8 cellular contexts compared by ENCODE assay signal in genomic region chr2:85355073-85355410, GRCh38. TPM values are rescaled to one million over a fixed set of nuclear protein-coding genes. Genes with fewer than 3 reads are reported as not detected.
DNase-seq lines count a peak whose midpoint lies in the region; ATAC-seq and TF ChIP-seq lines count a peak whose summit lies in the region.

No MANE protein-coding gene starts in this region.

- H3K9me3 Mint-ChIP-seq in activated B cell treated with CpG ODN at 0.5 μM for 24 hours, result no peaks in the 10 kb centered on the region
- H3K9me3 Mint-ChIP-seq in stimulated activated naive CD8-positive, alpha-beta T cell treated with anti-CD3 and anti-CD28 coated beads, Interleukin-15, amount 100 ng/mL, for 72 hours, result no peaks in the 10 kb centered on the region

- no peak for TF ChIP-seq CTCF in activated B cell treated with CpG ODN at 0.5 μM for 24 hours (IDR thresholded peaks at IDR 0.05)

- intact Hi-C loops in activated B cell treated with CpG ODN at 0.5 μM for 24 hours (cut with micrococcal nuclease), result loop anchor here (2.0 kb wide), 1 partner anchor 198 kb away; no protein-coding TSS in a partner anchor

- H3K4me3 Mint-ChIP-seq in activated B cell treated with CpG ODN at 0.5 μM for 24 hours, result peak overlapping the region; percentile 100
- peak overlapping the region; percentile 96 to 99 for H3K4me3 Mint-ChIP-seq in stimulated activated naive CD8-positive, alpha-beta T cell treated with anti-CD3 and anti-CD28 coated beads, Interleukin-15, amount 100 ng/mL, for 72 hours

- H3K27me3 Mint-ChIP-seq in activated B cell treated with CpG ODN at 0.5 μM for 24 hours, result no peaks in the 10 kb centered on the region
- H3K27me3 Mint-ChIP-seq in stimulated activated naive CD8-positive, alpha-beta T cell treated with anti-CD3 and anti-CD28 coated beads, Interleukin-15, amount 100 ng/mL, for 72 hours, result no peaks in the 10 kb centered on the region

- peaks cover 47% of the 10 kb centered on the region for H3K36me3 Mint-ChIP-seq in activated B cell treated with CpG ODN at 0.5 μM for 24 hours (ENCODE audit: low read depth)

- DNase-seq in GM03348 (ENCODE audit: low spot score) (peak; percentile 20), activated B cell treated with CpG ODN at 0.5 μM for 24 hours (no peak), hepatic stellate cell (ENCODE audit: low spot score) (peak; percentile 25), midbrain (lab: John Stamatoyannopoulos, UW) (no peak), pons (ENCODE audit: low spot score) (no peak)
- DNase-seq in stimulated activated naive CD8-positive, alpha-beta T cell treated with anti-CD3 and anti-CD28 coated beads, Interleukin-15, amount 100 ng/mL, for 72 hours, result no peak

- CTCF ChIA-PET in activated B cell treated with CpG ODN at 0.5 μM for 24 hours (lab: Charles Lee), result interaction anchor here (1.3 to 1.4 kb wide), 4 partner anchors 38 to 197 kb away, joined by 3 to 6 read pairs (median 6); partner anchors contain the start of gene SH2D6

- peak; percentile 2 for ATAC-seq in HG02571 (IDR thresholded peaks at IDR 0.05; ENCODE audit: unreplicated experiment)
- peak; percentile 3 for ATAC-seq in activated B cell treated with CpG ODN at 0.5 μM for 24 hours (ENCODE audit: low read depth)
- peak; percentile 18 for ATAC-seq in stimulated activated naive CD8-positive, alpha-beta T cell treated with anti-CD3 and anti-CD28 coated beads, Interleukin-15, amount 100 ng/mL, for 72 hours
- ATAC-seq in esophagus mucosa, result no peak

- POLR2A ChIA-PET in activated B cell treated with CpG ODN at 0.5 μM for 24 hours (lab: Charles Lee), result interaction anchor here (0.5 to 4.2 kb wide), 22 partner anchors 10 to 262 kb away, joined by 3 to 93 read pairs (median 6); partner anchors contain the start of genes C2orf68, GGCX, MAT2A and SH2D6

- H3K4me1 Mint-ChIP-seq in activated B cell treated with CpG ODN at 0.5 μM for 24 hours, result peaks cover 48% of the 10 kb centered on the region
- H3K4me1 Mint-ChIP-seq in stimulated activated naive CD8-positive, alpha-beta T cell treated with anti-CD3 and anti-CD28 coated beads, Interleukin-15, amount 100 ng/mL, for 72 hours, result peaks cover 45% of the 10 kb centered on the region

- H3K27ac Mint-ChIP-seq in activated B cell treated with CpG ODN at 0.5 μM for 24 hours, result peak overlapping the region; percentile 99
- peak overlapping the region; percentile 99 for H3K27ac Mint-ChIP-seq in stimulated activated naive CD8-positive, alpha-beta T cell treated with anti-CD3 and anti-CD28 coated beads, Interleukin-15, amount 100 ng/mL, for 72 hours

RNA-seq across cellular contexts. Expression of gene ELMOD3, which starts 0.5 kb away (rescaled TPM):
- total RNA-seq in activated B cell treated with CpG ODN at 0.5 μM for 24 hours (19.2 and 25.4 TPM in 2 replicates), esophagus mucosa (8.1 TPM)

RNA-seq across cellular contexts. Expression of gene RETSAT, which starts 0.7 kb away (rescaled TPM):
- 16.9 and 17.1 TPM in 2 replicates for total RNA-seq in activated B cell treated with CpG ODN at 0.5 μM for 24 hours
- 77.9 TPM for total RNA-seq in esophagus mucosa

RNA-seq across cellular contexts. Expression of gene TGOLN2, which starts 27.3 kb away (rescaled TPM):
- total RNA-seq in activated B cell treated with CpG ODN at 0.5 μM for 24 hours (103 and 119 TPM in 2 replicates), esophagus mucosa (31.0 TPM)

RNA-seq across cellular contexts. Expression of gene CAPG, which starts 55.1 kb away (rescaled TPM):
- 208 and 213 TPM in 2 replicates for total RNA-seq in activated B cell treated with CpG ODN at 0.5 μM for 24 hours
- total RNA-seq in esophagus mucosa, result 295 TPM

Comparison
In these comparisons a context has a peak if more than half of its experiments do, and no peak if none do; other contexts are left out.
1. DNase-seq: peak in GM03348 (single experiment) and hepatic stellate cell (single experiment); none in activated B cell treated with CpG ODN at 0.5 μM for 24 hours (single experiment), stimulated activated naive CD8-positive, alpha-beta T cell treated with anti-CD3 and anti-CD28 coated beads, Interleukin-15, amount 100 ng/mL, for 72 hours (0 of 2), midbrain (single experiment) and pons (single experiment).